In the genomic region with DNA sequence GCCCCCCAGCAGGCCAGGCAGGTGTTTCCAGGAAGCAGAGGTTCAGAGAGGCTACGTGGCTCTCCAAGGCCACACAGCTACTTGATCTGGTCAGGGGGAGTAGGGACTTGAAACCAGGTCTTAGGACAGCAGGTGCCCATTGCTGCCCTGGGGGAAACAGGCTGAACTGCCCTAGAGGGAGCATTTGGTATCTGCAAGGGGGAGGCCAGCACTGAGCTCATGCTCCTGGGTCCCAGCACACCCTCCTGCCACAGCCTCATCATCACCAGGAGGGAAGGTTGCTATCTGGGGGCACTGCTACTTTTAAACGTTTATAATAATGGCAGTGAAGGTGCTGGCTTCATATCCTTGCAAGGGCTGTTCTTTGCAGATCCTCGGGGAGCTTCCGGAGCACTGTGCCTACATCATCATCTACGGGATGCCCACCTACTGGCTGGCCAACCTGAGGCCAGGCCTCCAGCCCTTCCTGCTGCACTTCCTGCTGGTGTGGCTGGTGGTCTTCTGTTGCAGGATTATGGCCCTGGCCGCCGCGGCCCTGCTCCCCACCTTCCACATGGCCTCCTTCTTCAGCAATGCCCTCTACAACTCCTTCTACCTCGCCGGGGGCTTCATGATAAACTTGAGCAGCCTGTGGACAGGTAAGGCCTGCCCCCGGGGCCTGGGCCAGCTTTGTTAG, we compare ENCODE assay signal across 17 cellular contexts. TPM values are rescaled to one million over a fixed set of nuclear protein-coding genes. Genes with fewer than 3 reads are reported as not detected.
DNase-seq lines count a peak whose midpoint lies in the region; ATAC-seq, FAIRE-seq and TF ChIP-seq lines count a peak whose summit lies in the region.
"Had no signal": no experiment of that assay in that cellular context is flagged by ENCODE, and none has a peak within 500 bp of the region (broad histone marks: within the 10 kb centered on the region; RNA-seq: fewer than 3 reads in every experiment).

No MANE protein-coding gene starts in this region.

- H2BK12ac ChIP-seq in neuronal stem cell (ENCODE audit: low read length) = no peak overlapping the region

- peak overlapping the region; percentile 15 for H2AK5ac ChIP-seq in neuronal stem cell (ENCODE audit: low read depth, low read length)

- TF ChIP-seq CTCF in GM13976 (IDR thresholded peaks at IDR 0.05; ENCODE audit: borderline replicate concordance, control extremely low read depth, extremely low read depth, insufficient read depth, missing control alignments) (no peak), GM12878 (IDR thresholded peaks at IDR 0.05 in 2 of 3, conservative IDR thresholded peaks at IDR 0.05 in 1 of 3; ENCODE audit: control insufficient read depth in 2 of 3, extremely low read depth in 1 of 3, insufficient read depth in 1 of 3, low read depth in 3 of 3, low read length in 3 of 3) (no peak), WERI-Rb-1 (IDR thresholded peaks at IDR 0.05; ENCODE audit: low read depth, low read length) (no peak), stomach (IDR thresholded peaks at IDR 0.05) (no peak)

- intact Hi-C loops in GM12878 (cut with micrococcal nuclease; ENCODE audit: unreplicated experiment) (no loop called here), stomach (cut with DNase I; ENCODE audit: low total_unique reads) (no loop called here)

- H3K27me3 ChIP-seq in H7 (ENCODE audit: control insufficient read depth, insufficient read depth, low read length) (no peaks in the 10 kb centered on the region), GM12878 (replicated peaks in 1 of 2; ENCODE audit: control insufficient read depth in 2 of 2, insufficient read depth in 2 of 2, low read length in 1 of 2) (no peaks in the 10 kb centered on the region; a peak in 1 of 4 replicates), neuronal stem cell (ENCODE audit: control insufficient read depth in 3 of 3, insufficient read depth in 3 of 3, low read depth in 1 of 3, low read length in 3 of 3) (no peaks in the 10 kb centered on the region), WERI-Rb-1 (ENCODE audit: insufficient read depth, low read depth, severe bottlenecking) (peaks cover 7% of the 10 kb centered on the region), stomach (peaks cover 0 to 18% (median 4%) of the 10 kb centered on the region in 3 donors)

- SMC1A ChIA-PET in GM12878 (lab: Charles Lee; ENCODE audit: uncharacterized antibody, unreplicated experiment) = no interaction called here

- DNase-seq in GM13976 (ENCODE audit: low spot score) = peak; percentile 12
- peak; percentile 51 for DNase-seq in H7
- no peak for DNase-seq in GM12878 (ENCODE audit: low read depth, low spot score)
- DNase-seq in neuronal stem cell (ENCODE audit: low spot score) = no peak
- no peak for DNase-seq in WERI-Rb-1
- no peak for DNase-seq in stomach
- DNase-seq: Caco-2; CD8-positive, alpha-beta memory T cell; DND-41; GDM1; IMR-90; KG1 had no signal

- 51% methylated on average over 11 of the region's 11 CpGs for WGBS in GM12878 (ENCODE audit: insufficient coverage, insufficient replicate concordance, low lambda C conversion rate, missing lambda C conversion rate)
- no CpG with 5 or more reads among the region's 11 CpGs for WGBS in neuronal stem cell (ENCODE audit: extremely low coverage in 2 of 2, insufficient read length in 2 of 2, insufficient replicate concordance in 1 of 2), 2 donors
- WGBS in stomach, 5 donors = 77 to 87% (median 85%) methylated on average over 10 to 11 of the region's 11 CpGs

- no peak overlapping the region for H3K4me3 ChIP-seq in H7 (ENCODE audit: insufficient read depth, low read depth, low read length)
- H3K4me3 ChIP-seq in GM12878 = no peak overlapping the region
- H3K4me3 ChIP-seq in neuronal stem cell (ENCODE audit: low read length in 2 of 2) = no peak overlapping the region
- no peak overlapping the region for H3K4me3 ChIP-seq in WERI-Rb-1 (ENCODE audit: low read depth, low read length)
- H3K4me3 ChIP-seq in stomach = no peak overlapping the region

- peak overlapping the region; percentile 18 for H3K18ac ChIP-seq in neuronal stem cell (ENCODE audit: low read length)

- POLR2A ChIA-PET in GM12878 (lab: Charles Lee) = no interaction called here

- peak; percentile 11; the same call in 1 of the 3 replicates for ATAC-seq in GM12878
- ATAC-seq in HG02840 (IDR thresholded peaks at IDR 0.05; ENCODE audit: low FRiP score, unreplicated experiment) = no peak

- H3K4ac ChIP-seq in neuronal stem cell (ENCODE audit: low read length) = no peak overlapping the region

- no peak overlapping the region for H4K91ac ChIP-seq in neuronal stem cell (ENCODE audit: low read depth, low read length, poor library complexity)

- BruUV-seq in GM12878 (replicated peaks; lab: Mats Ljungman, UMichigan) = no TSS peak

- H4K20me1 ChIP-seq in GM12878 (ENCODE audit: control insufficient read depth, insufficient read depth) = no peaks in the 10 kb centered on the region

- H3K14ac ChIP-seq in neuronal stem cell (ENCODE audit: low read length) = no peak overlapping the region

- H2BK5ac ChIP-seq in neuronal stem cell (ENCODE audit: low read length) = no peak overlapping the region

- no peak overlapping the region for H3K9ac ChIP-seq in GM12878 (ENCODE audit: control insufficient read depth, insufficient read depth, low read length)
- no peak overlapping the region for H3K9ac ChIP-seq in neuronal stem cell (ENCODE audit: low read depth, low read length, poor library complexity)

- TF ChIP-seq POLR2A in GM12878 (IDR thresholded peaks at IDR 0.05; ENCODE audit: low read depth, low read length) = no peak
- no peak for TF ChIP-seq POLR2A in stomach (IDR thresholded peaks at IDR 0.05)

- RAD21 ChIA-PET in GM12878 (lab: Charles Lee; ENCODE audit: unreplicated experiment) = no interaction called here

- no peak overlapping the region for H4K8ac ChIP-seq in neuronal stem cell (ENCODE audit: low read depth, low read length)

- no peak for TF ChIP-seq RAD21 in GM12878 (IDR thresholded peaks at IDR 0.05; ENCODE audit: insufficient read depth, low read depth, low read length)

- H3K79me2 ChIP-seq in GM12878 (ENCODE audit: control insufficient read depth, insufficient read depth, low read length) = no peaks in the 10 kb centered on the region

- H3K36me3 ChIP-seq in H7 (replicated peaks; ENCODE audit: control insufficient read depth, insufficient read depth, low read length) (no peaks in the 10 kb centered on the region), GM12878 (ENCODE audit: control insufficient read depth in 2 of 2, insufficient read depth in 2 of 2, low read length in 1 of 2) (no peaks in the 10 kb centered on the region), neuronal stem cell (replicated peaks in 1 of 2; ENCODE audit: control insufficient read depth in 2 of 2, insufficient read depth in 2 of 2, low read length in 2 of 2) (no peaks in the 10 kb centered on the region), WERI-Rb-1 (no peaks in the 10 kb centered on the region), stomach (no peaks in the 10 kb centered on the region)

- no peak overlapping the region for H2BK120ac ChIP-seq in neuronal stem cell (ENCODE audit: low read depth, low read length)

- H3K9me3 ChIP-seq in GM12878 (replicated peaks; ENCODE audit: control insufficient read depth, insufficient read depth, low read length) (no peaks in the 10 kb centered on the region), neuronal stem cell (replicated peaks in 1 of 2; ENCODE audit: control insufficient read depth in 2 of 2, insufficient read depth in 1 of 2, low read depth in 1 of 2, low read length in 2 of 2) (peaks cover 0 to 2% of the 10 kb centered on the region in 2 donors), WERI-Rb-1 (ENCODE audit: severe bottlenecking) (no peaks in the 10 kb centered on the region), stomach (no peaks in the 10 kb centered on the region)
- H3K9me3 ChIP-seq: Caco-2 had no signal

- no peaks in the 10 kb centered on the region for H3K4me1 ChIP-seq in GM12878 (ENCODE audit: control insufficient read depth, insufficient read depth, low read length)
- no peaks in the 10 kb centered on the region for H3K4me1 ChIP-seq in neuronal stem cell (ENCODE audit: control insufficient read depth in 2 of 2, insufficient read depth in 1 of 2, low read depth in 1 of 2, low read length in 2 of 2)
- peaks cover 0 to 7% (median 5%) of the 10 kb centered on the region in 4 donors for H3K4me1 ChIP-seq in stomach
- H3K4me1 ChIP-seq: Caco-2 had no signal

- in situ Hi-C loops in GM13976 (cut with MboI; ENCODE audit: low sequenced_read_pairs, unreplicated experiment) = no loop called here
- in situ Hi-C loops in GM12878 (cut with MboI) = no loop called here

- no peak overlapping the region for H3K27ac ChIP-seq in GM12878 (ENCODE audit: control insufficient read depth, insufficient read depth)
- H3K27ac ChIP-seq in neuronal stem cell (replicated peaks; ENCODE audit: low read length) = no peak overlapping the region
- H3K27ac ChIP-seq in WERI-Rb-1 = no peak overlapping the region
- H3K27ac ChIP-seq in stomach = no peak overlapping the region

- H3K4me2 ChIP-seq in GM12878 (ENCODE audit: control insufficient read depth, insufficient read depth) = no peak overlapping the region
- no peak overlapping the region for H3K4me2 ChIP-seq in neuronal stem cell (ENCODE audit: insufficient read depth, low read length, poor library complexity, severe bottlenecking)

- H2BK15ac ChIP-seq in neuronal stem cell (ENCODE audit: low read length) = no peak overlapping the region

- CTCF ChIA-PET in GM12878 (lab: Yijun Ruan, JAX) = interaction anchor here (0.8 to 1.6 kb wide), 2 partner anchors 31 to 264 kb away, joined by 3 read pairs; no protein-coding TSS in a partner anchor

- H2AFZ ChIP-seq in GM12878 (ENCODE audit: control insufficient read depth, low read depth, low read length) = no peak overlapping the region
- no peak overlapping the region for H2AFZ ChIP-seq in neuronal stem cell (ENCODE audit: low read length)

- TF ChIP-seq EP300 in GM12878 (IDR thresholded peaks at IDR 0.05; ENCODE audit: borderline replicate concordance in 1 of 2, control insufficient read depth in 1 of 2, low read depth in 2 of 2, low read length in 2 of 2) (no peak), stomach (IDR thresholded peaks at IDR 0.05) (no peak)

- no peak overlapping the region for H3K23ac ChIP-seq in neuronal stem cell (ENCODE audit: low read depth, low read length, poor library complexity)

- FAIRE-seq in GM12878 (lab: Jason Lieb, UNC) = no peak

- H3K79me1 ChIP-seq in neuronal stem cell (ENCODE audit: low read depth, low read length) = no peaks in the 10 kb centered on the region

RNA-seq across cellular contexts. Expression of gene ABCG8, which starts 36.1 kb away (rescaled TPM):
- not detected in 2 replicates for total RNA-seq in H7 (2014; rRNA removed; shearing (Covaris generic))
- total RNA-seq in GM12878 (2013; cell fraction: nucleolus; rRNA removed) = not detected in 2 replicates
- total RNA-seq in GM12878 (2014; rRNA removed) = not detected in 2 replicates
- total RNA-seq in GM12878 (2014; rRNA removed; fragmentation: Illumina TruSeq; extraction: Trizol) = not detected in 2 replicates
- total RNA-seq in GM12878 (2021) = not detected in 2 replicates
- polyA plus RNA-seq in GM12878 (2011; ENCODE audit: low read depth) = not detected
- polyA plus RNA-seq in GM12878 (2011; rRNA removed) = not detected in 2 replicates
- polyA plus RNA-seq in GM12878 (2011; cell fraction: cytosol; rRNA removed) = not detected in 2 replicates
- not detected in 2 replicates for polyA plus RNA-seq in GM12878 (2011; cell fraction: nucleus; rRNA removed)
- 0.04 TPM in 1 of 2 replicates, not detected in the other for polyA plus RNA-seq in GM12878 (2012)
- not detected in 2 replicates for polyA plus RNA-seq in GM12878 (2014; fragmentation: Illumina TruSeq; extraction: Trizol)
- polyA plus RNA-seq in GM12878 (2014; fragmentation: Nextera tagmentation; extraction: Ambion mirVana) = not detected
- polyA plus RNA-seq in GM12878 (2014; rRNA removed) = not detected in 2 replicates
- polyA plus RNA-seq in GM12878 (2016; fragmentation: Nextera tagmentation; extraction: Ambion mirVana) = not detected
- not detected in 2 replicates for polyA minus RNA-seq in GM12878 (2011; rRNA and poly(A)+ RNA removed)
- polyA minus RNA-seq in GM12878 (2011; cell fraction: cytosol; rRNA and poly(A)+ RNA removed) = not detected in 2 replicates
- not detected in 2 replicates for polyA minus RNA-seq in GM12878 (2011; cell fraction: nucleus; rRNA and poly(A)+ RNA removed)
- not detected for polyA plus RNA-seq in neuronal stem cell (2013, experiment 1 of 2)
- polyA plus RNA-seq in neuronal stem cell (2013, experiment 2 of 2) = not detected
- 1 to 10 TPM in 3 of 5 donors, not detected in 2; 1.1 to 8.9 (median 6.7) TPM for total RNA-seq in stomach
- not detected for polyA plus RNA-seq in stomach
- total RNA-seq: A673; Caco-2; CD8-positive, alpha-beta memory T cell; H4; IMR-90 had no signal
- polyA plus RNA-seq: BJ; CD14-positive monocyte; CD8-positive, alpha-beta memory T cell; IMR-90 had no signal

RNA-seq across cellular contexts. Expression of gene ABCG5, which starts 36.3 kb away (rescaled TPM):
- not detected in 2 replicates for total RNA-seq in H7 (2014; rRNA removed; shearing (Covaris generic))
- total RNA-seq in GM12878 (2013; cell fraction: nucleolus; rRNA removed) = not detected in 2 replicates
- total RNA-seq in GM12878 (2014; rRNA removed) (not detected in 2 replicates), GM12878 (2014; rRNA removed; fragmentation: Illumina TruSeq; extraction: Trizol) (not detected in 2 replicates), GM12878 (2021) (not detected in 2 replicates), stomach (under 1 TPM in 1 of 5 donors, not detected in 4; 0.92 TPM)
- not detected for polyA plus RNA-seq in GM12878 (2011; ENCODE audit: low read depth)
- polyA plus RNA-seq in GM12878 (2011; rRNA removed) (not detected in 2 replicates), GM12878 (2014; fragmentation: Illumina TruSeq; extraction: Trizol) (not detected in 2 replicates), GM12878 (2014; fragmentation: Nextera tagmentation; extraction: Ambion mirVana) (not detected), GM12878 (2014; rRNA removed) (not detected in 2 replicates), GM12878 (2016; fragmentation: Nextera tagmentation; extraction: Ambion mirVana) (not detected), stomach (not detected)
- polyA plus RNA-seq in GM12878 (2011; cell fraction: cytosol; rRNA removed) = not detected in 2 replicates
- polyA plus RNA-seq in GM12878 (2011; cell fraction: nucleus; rRNA removed) = 0.04 TPM in 1 of 2 replicates, not detected in the other
- not detected in 2 replicates for polyA plus RNA-seq in GM12878 (2012)
- polyA minus RNA-seq in GM12878 (2011; rRNA and poly(A)+ RNA removed) = not detected in 2 replicates
- not detected in 2 replicates for polyA minus RNA-seq in GM12878 (2011; cell fraction: cytosol; rRNA and poly(A)+ RNA removed)
- polyA minus RNA-seq in GM12878 (2011; cell fraction: nucleus; rRNA and poly(A)+ RNA removed) = not detected in 2 replicates
- polyA plus RNA-seq in neuronal stem cell (2013, experiment 1 of 2) = not detected
- polyA plus RNA-seq in neuronal stem cell (2013, experiment 2 of 2) = not detected
- total RNA-seq: A673; Caco-2; CD8-positive, alpha-beta memory T cell; H4; IMR-90 had no signal
- polyA plus RNA-seq: BJ; CD14-positive monocyte; CD8-positive, alpha-beta memory T cell; IMR-90 had no signal

Comparison
In these comparisons a context has a peak if more than half of its experiments do, and no peak if none do; other contexts are left out.
1. DNase-seq: peak in GM13976 (single experiment) and H7 (single experiment); none in GM12878 (single experiment), neuronal stem cell (single experiment), WERI-Rb-1 (single experiment) and stomach (single experiment).